Comparison of ENCODE assay signal across 11 cellular contexts in genomic region chr6:99246602-99247001, GRCh38.
"Had no signal": no experiment of that assay in that cellular context is flagged by ENCODE, and none has a peak within 500 bp of the region (broad histone marks: within the 10 kb centered on the region; RNA-seq: fewer than 3 reads in every experiment).

No MANE protein-coding gene starts in this region.

- ATAC-seq: GM23338, HCT116 had no signal

- H2AFZ ChIP-seq: GM23248, GM23338 had no signal

- H3K4me3 ChIP-seq: GM23248, GM23338, HAP-1 had no signal

- DNase-seq: GM23248, GOT3, H7, H9, HCEC 1CT, HFFc6 had no signal

- H3K36me3 ChIP-seq: HAP-1 had no signal

- H3K4me1 ChIP-seq: HAP-1 had no signal

- H3K9me3 ChIP-seq: HAP-1 had no signal

- H3K27ac ChIP-seq: GM23248 had no signal

- FAIRE-seq: H1, H54 had no signal

- H3K9ac ChIP-seq: GM23248 had no signal

- H3K4me2 ChIP-seq: GM23338 had no signal
